In genomic region chr1:85307987-85308836, GRCh38 we compare ENCODE assay signal across 1 cellular context.
TF ChIP-seq lines count a peak whose summit lies in the region.

No MANE protein-coding gene starts in this region.

TF ChIP-seq in HepG2, 621 proteins besides CTCF, POLR2A, EP300 and RAD21 (continued from another document and continues in another):
- TF ChIP-seq ZNF770 (CRISPR knock-in tag; IDR thresholded peaks at IDR 0.05) = no peak
- TF ChIP-seq PLSCR1 (CRISPR knock-in tag; IDR thresholded peaks at IDR 0.05; ENCODE audit: borderline replicate concordance) = no peak
- no peak for TF ChIP-seq ARNTL (CRISPR knock-in tag; IDR thresholded peaks at IDR 0.05)
- peak; percentile 92 to 96 for TF ChIP-seq HMGXB4 (CRISPR knock-in tag; IDR thresholded peaks at IDR 0.05; ENCODE audit: borderline replicate concordance in 1 of 2, low read depth in 1 of 2)
- no peak for TF ChIP-seq SNAPC5 (CRISPR knock-in tag; IDR thresholded peaks at IDR 0.05; ENCODE audit: borderline replicate concordance)
- no peak for TF ChIP-seq ZNF3 (CRISPR knock-in tag; IDR thresholded peaks at IDR 0.05)
- no peak for TF ChIP-seq SRSF9 (IDR thresholded peaks at IDR 0.05; ENCODE audit: borderline replicate concordance, insufficient read depth, low read depth, low read length, poor library complexity, severe bottlenecking)
- no peak for TF ChIP-seq FOXK2 (IDR thresholded peaks at IDR 0.05)
- TF ChIP-seq ZNF451 (CRISPR knock-in tag; IDR thresholded peaks at IDR 0.05) = no peak
- no peak for TF ChIP-seq ZNF558 (CRISPR knock-in tag; IDR thresholded peaks at IDR 0.05; ENCODE audit: borderline replicate concordance)
- no peak for TF ChIP-seq BRCA1 (CRISPR knock-in tag; IDR thresholded peaks at IDR 0.05)
- TF ChIP-seq PHF20 (CRISPR knock-in tag; IDR thresholded peaks at IDR 0.05) = no peak
- peak; percentile 36; the same call in 1 of the 2 replicates for TF ChIP-seq ZNF276 (CRISPR knock-in tag; IDR thresholded peaks at IDR 0.05; ENCODE audit: low read depth)
- no peak for TF ChIP-seq ZNF747 (CRISPR knock-in tag; IDR thresholded peaks at IDR 0.05; ENCODE audit: borderline replicate concordance)
- no peak for TF ChIP-seq ZNF746 (CRISPR knock-in tag; IDR thresholded peaks at IDR 0.05)
- TF ChIP-seq ZFP36L2 (CRISPR knock-in tag; IDR thresholded peaks at IDR 0.05) = no peak
- TF ChIP-seq HNF4A (CRISPR knock-in tag; IDR thresholded peaks at IDR 0.05) = 0 out of 2 replicates have a peak, but pooled peaks have one; percentile 4
- TF ChIP-seq U2AF1 (optimal IDR thresholded peaks at IDR 0.05; ENCODE audit: low read depth, low read length) = no peak
- TF ChIP-seq ZNF354B (CRISPR knock-in tag; IDR thresholded peaks at IDR 0.05) = no peak
- TF ChIP-seq SALL2 (CRISPR knock-in tag; IDR thresholded peaks at IDR 0.05) = no peak
- no peak for TF ChIP-seq TGIF2 (CRISPR knock-in tag; IDR thresholded peaks at IDR 0.05)
- TF ChIP-seq IKZF4 (CRISPR knock-in tag; IDR thresholded peaks at IDR 0.05; ENCODE audit: borderline replicate concordance, low read depth, not compliant biosample characterization) = no peak
- TF ChIP-seq PPARG (CRISPR knock-in tag; conservative IDR thresholded peaks at IDR 0.05) = 0 out of 2 replicates have a peak, but pooled peaks have one; percentile 18
- no peak for TF ChIP-seq HDAC1 (CRISPR knock-in tag; IDR thresholded peaks at IDR 0.05)
- TF ChIP-seq HMGXB3 (CRISPR knock-in tag; IDR thresholded peaks at IDR 0.05; ENCODE audit: borderline replicate concordance) = no peak
- 0 out of 2 replicates have a peak, but pooled peaks have one; percentile 27 for TF ChIP-seq ZNF317 (CRISPR knock-in tag; IDR thresholded peaks at IDR 0.05)
- no peak for TF ChIP-seq ZFP62 (CRISPR knock-in tag; IDR thresholded peaks at IDR 0.05)
- no peak for TF ChIP-seq PHF5A (CRISPR knock-in tag; IDR thresholded peaks at IDR 0.05; ENCODE audit: low read depth, unreplicated experiment)
- peak; percentile 63; the same call in 1 of the 2 replicates for TF ChIP-seq ZFP91 (CRISPR knock-in tag; IDR thresholded peaks at IDR 0.05; ENCODE audit: borderline replicate concordance)
- no peak for TF ChIP-seq SRSF1 (optimal IDR thresholded peaks at IDR 0.05; ENCODE audit: low read depth, low read length)
- no peak; the same call in 1 of the 2 replicates for TF ChIP-seq ZSCAN5A (CRISPR knock-in tag; IDR thresholded peaks at IDR 0.05; ENCODE audit: borderline replicate concordance)
- no peak for TF ChIP-seq GABPA (IDR thresholded peaks at IDR 0.05; ENCODE audit: low read depth, low read length)
- no peak for TF ChIP-seq GABPA (CRISPR knock-in tag; IDR thresholded peaks at IDR 0.05; ENCODE audit: low read depth)
- no peak for TF ChIP-seq FOXM1 (CRISPR knock-in tag; IDR thresholded peaks at IDR 0.05)
- TF ChIP-seq ZNF839 (CRISPR knock-in tag; IDR thresholded peaks at IDR 0.05; ENCODE audit: borderline replicate concordance) = no peak
- TF ChIP-seq MAFK (conservative IDR thresholded peaks at IDR 0.05 in 1 of 2, IDR thresholded peaks at IDR 0.05 in 1 of 2; ENCODE audit: low read length in 2 of 2) = no peak
- TF ChIP-seq BHLHE40 (IDR thresholded peaks at IDR 0.05; ENCODE audit: low read length) = peak; percentile 38; the same call in 1 of the 2 replicates
- no peak for TF ChIP-seq SNAPC2 (CRISPR knock-in tag; IDR thresholded peaks at IDR 0.05)
- TF ChIP-seq ZNF501 (CRISPR knock-in tag; IDR thresholded peaks at IDR 0.05) = peak; percentile 92
- no peak for TF ChIP-seq HIC2 (CRISPR knock-in tag; IDR thresholded peaks at IDR 0.05; ENCODE audit: low read depth)
- TF ChIP-seq ZNF670 (CRISPR knock-in tag; IDR thresholded peaks at IDR 0.05; ENCODE audit: borderline replicate concordance) = no peak
- 0 out of 2 replicates have a peak, but pooled peaks have one; percentile 29 for TF ChIP-seq MIXL1 (CRISPR knock-in tag; IDR thresholded peaks at IDR 0.05)
- peak; percentile 59 for TF ChIP-seq FOSL2 (CRISPR knock-in tag; IDR thresholded peaks at IDR 0.05)
- TF ChIP-seq CREB1 (IDR thresholded peaks at IDR 0.05) = no peak
- peak; percentile 58 for TF ChIP-seq CREB1 (CRISPR knock-in tag; IDR thresholded peaks at IDR 0.05)
- peak; percentile 92 for TF ChIP-seq XRCC5 (optimal IDR thresholded peaks at IDR 0.05; ENCODE audit: low read length)
- no peak for TF ChIP-seq PTBP1 (IDR thresholded peaks at IDR 0.05; ENCODE audit: low read depth, low read length, poor library complexity, severe bottlenecking)
- 0 out of 2 replicates have a peak, but pooled peaks have one; percentile 6 for TF ChIP-seq CEBPG (CRISPR knock-in tag; IDR thresholded peaks at IDR 0.05)
- TF ChIP-seq ZNF816 (CRISPR knock-in tag; IDR thresholded peaks at IDR 0.05; ENCODE audit: borderline replicate concordance) = no peak
- no peak for TF ChIP-seq ZNF7 (CRISPR knock-in tag; IDR thresholded peaks at IDR 0.05)
- TF ChIP-seq GABPB1 (CRISPR knock-in tag; IDR thresholded peaks at IDR 0.05) = 0 out of 2 replicates have a peak, but pooled peaks have one; percentile 27
- TF ChIP-seq ZSCAN21 (CRISPR knock-in tag; IDR thresholded peaks at IDR 0.05; ENCODE audit: borderline replicate concordance) = no peak
- TF ChIP-seq RXRB (CRISPR knock-in tag; IDR thresholded peaks at IDR 0.05; ENCODE audit: borderline replicate concordance) = peak; percentile 33; the same call in 1 of the 2 replicates
- no peak for TF ChIP-seq ZNF256 (CRISPR knock-in tag; conservative IDR thresholded peaks at IDR 0.05)
